8 cellular contexts compared by ENCODE assay signal in genomic region chr6:28543671-28544131, GRCh38. TPM values are rescaled to one million over a fixed set of nuclear protein-coding genes. Genes with fewer than 3 reads are reported as not detected.
DNase-seq lines count a peak whose midpoint lies in the region.

No MANE protein-coding gene starts in this region.

- DNase-seq in AG20443 (ENCODE audit: low spot score) (peak; percentile 24), HT1080 (ENCODE audit: low read depth) (peak; percentile 3), activated T-cell treated with anti-CD3 and anti-CD28 coated beads for 4 hours (peak; percentile 24), iPS-NIHi11 (ENCODE audit: low spot score) (peak; percentile 30), OCI-M2 (lab: John Stamatoyannopoulos, UW; ENCODE audit: unreplicated experiment) (no peak), SW 1271 (lab: John Stamatoyannopoulos, UW) (no peak), NCI-H1105 treated with DMSO at 0.1 percent for 48 hours (lab: John Stamatoyannopoulos, UW) (no peak), NCI-H524 treated with DMSO at 0.1 percent for 48 hours (lab: John Stamatoyannopoulos, UW) (no peak)

RNA-seq across cellular contexts. Expression of gene GPX5, which starts 18.0 kb away (rescaled TPM):
- total RNA-seq in HT1080 (2014; rRNA removed; shearing (Covaris generic)) = not detected in 2 replicates
- polyA plus RNA-seq in HT1080 (2015; cell fraction: cytosol; rRNA removed) = not detected in 2 replicates
- not detected in 2 replicates for polyA plus RNA-seq in HT1080 (2015; cell fraction: nucleus; rRNA removed)

RNA-seq across cellular contexts. Expression of gene GPX6, which starts 28.1 kb away (rescaled TPM):
- not detected in 2 replicates for total RNA-seq in HT1080 (2014; rRNA removed; shearing (Covaris generic))
- polyA plus RNA-seq in HT1080 (2015; cell fraction: cytosol; rRNA removed) = not detected in 2 replicates
- polyA plus RNA-seq in HT1080 (2015; cell fraction: nucleus; rRNA removed) = not detected in 2 replicates

Comparison
In these comparisons a context has a peak if more than half of its experiments do, and no peak if none do; other contexts are left out.
1. DNase-seq: peak in AG20443 (single experiment), HT1080 (single experiment), activated T-cell treated with anti-CD3 and anti-CD28 coated beads for 4 hours (single experiment) and iPS-NIHi11 (single experiment); none in OCI-M2 (single experiment), SW 1271 (0 of 2), NCI-H1105 treated with DMSO at 0.1 percent for 48 hours (single experiment) and NCI-H524 treated with DMSO at 0.1 percent for 48 hours (single experiment).